13 cellular contexts compared by ENCODE assay signal in the genomic region with DNA sequence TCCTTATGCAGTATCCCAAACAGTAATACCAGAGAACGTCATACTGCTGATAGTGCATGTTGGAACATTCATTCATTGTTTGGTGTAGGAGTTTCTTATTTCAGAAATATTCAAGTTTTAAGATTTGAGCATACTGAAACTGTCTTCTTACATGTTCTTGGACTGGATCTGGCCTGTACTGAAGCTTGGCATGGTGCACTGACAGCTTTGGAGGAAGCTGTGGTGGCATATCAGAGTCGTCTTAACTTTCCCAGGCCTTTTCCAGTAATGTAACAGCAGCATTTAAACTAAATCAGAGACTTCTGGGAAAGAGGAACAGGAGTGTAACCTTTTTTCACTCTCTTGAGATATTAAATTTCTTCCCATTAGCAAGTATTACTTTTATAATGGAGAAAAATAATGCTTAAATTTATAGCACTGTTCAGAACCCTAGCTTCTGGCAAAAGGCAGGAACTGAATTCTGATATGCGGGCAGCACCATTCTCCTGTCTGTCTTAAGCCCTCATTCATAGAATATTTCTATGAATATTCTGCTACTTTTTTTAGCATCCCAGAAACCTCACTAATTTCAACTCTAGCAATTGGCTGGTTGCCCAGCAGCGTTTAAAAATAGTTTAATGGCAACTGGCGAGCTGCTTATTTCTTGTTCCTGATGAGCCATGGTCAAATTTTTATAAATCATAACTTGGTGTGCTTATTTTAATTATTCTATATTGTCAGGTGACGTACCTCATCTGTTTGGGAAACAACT.
DNase-seq lines count a peak whose midpoint lies in the region; ATAC-seq, FAIRE-seq and TF ChIP-seq lines count a peak whose summit lies in the region.
"Had no signal": no experiment of that assay in that cellular context is flagged by ENCODE, and none has a peak within 500 bp of the region (broad histone marks: within the 10 kb centered on the region; RNA-seq: fewer than 3 reads in every experiment).

No MANE protein-coding gene starts in this region.

- DNase-seq in EH (ENCODE audit: low read depth) (peak; percentile 88), foreskin fibroblast (peak; percentile 27 to 64), putamen (ENCODE audit: low spot score) (peak; percentile 17), urothelium cell line (ENCODE audit: low spot score) (no peak)
- DNase-seq: activated CD8-positive, alpha-beta memory T cell treated with anti-CD3 and anti-CD28 coated beads, Interleukin-2, amount 50 U/mL, for 4 hours; kidney; stimulated activated naive CD8-positive, alpha-beta T cell treated with anti-CD3 and anti-CD28 coated beads, Interleukin-15, Interleukin-2, amounts not matched to agents 100 U/mL and 50 U/mL, for 24 hours; SW 1271 had no signal

- ATAC-seq in SK-N-SH treated with all-trans-retinoic acid at 6 μM for 48 hours (peak; percentile 96), HG02759 (IDR thresholded peaks at IDR 0.05; ENCODE audit: unreplicated experiment) (no peak), HG03378 (IDR thresholded peaks at IDR 0.05; ENCODE audit: unreplicated experiment) (no peak), HG02938 (IDR thresholded peaks at IDR 0.05; ENCODE audit: unreplicated experiment) (no peak)
- ATAC-seq: stimulated activated naive CD8-positive, alpha-beta T cell treated with anti-CD3 and anti-CD28 coated beads, Interleukin-15, Interleukin-2, amounts not matched to agents 100 U/mL and 50 U/mL, for 24 hours had no signal

- H3K4me3 ChIP-seq in foreskin fibroblast (ENCODE audit: low read depth in 1 of 2, low read length in 2 of 2), result no peak overlapping the region
- H3K4me3 ChIP-seq: skin epidermis had no signal

- FAIRE-seq in urothelium cell line (lab: Jason Lieb, UNC), result no peak
- FAIRE-seq: kidney had no signal

- TF ChIP-seq CTCF in foreskin fibroblast (IDR thresholded peaks at IDR 0.05; ENCODE audit: low read depth, low read length), result no peak

TF ChIP-seq in SK-N-SH treated with all-trans-retinoic acid at 6 μM for 48 hours, 23 proteins besides CTCF, POLR2A, EP300 and RAD21:
- TF ChIP-seq, protein P1, sequence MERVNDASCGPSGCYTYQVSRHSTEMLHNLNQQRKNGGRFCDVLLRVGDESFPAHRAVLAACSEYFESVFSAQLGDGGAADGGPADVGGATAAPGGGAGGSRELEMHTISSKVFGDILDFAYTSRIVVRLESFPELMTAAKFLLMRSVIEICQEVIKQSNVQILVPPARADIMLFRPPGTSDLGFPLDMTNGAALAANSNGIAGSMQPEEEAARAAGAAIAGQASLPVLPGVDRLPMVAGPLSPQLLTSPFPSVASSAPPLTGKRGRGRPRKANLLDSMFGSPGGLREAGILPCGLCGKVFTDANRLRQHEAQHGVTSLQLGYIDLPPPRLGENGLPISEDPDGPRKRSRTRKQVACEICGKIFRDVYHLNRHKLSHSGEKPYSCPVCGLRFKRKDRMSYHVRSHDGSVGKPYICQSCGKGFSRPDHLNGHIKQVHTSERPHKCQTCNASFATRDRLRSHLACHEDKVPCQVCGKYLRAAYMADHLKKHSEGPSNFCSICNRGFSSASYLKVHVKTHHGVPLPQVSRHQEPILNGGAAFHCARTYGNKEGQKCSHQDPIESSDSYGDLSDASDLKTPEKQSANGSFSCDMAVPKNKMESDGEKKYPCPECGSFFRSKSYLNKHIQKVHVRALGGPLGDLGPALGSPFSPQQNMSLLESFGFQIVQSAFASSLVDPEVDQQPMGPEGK (CRISPR knock-in tag; IDR thresholded peaks at IDR 0.05; ENCODE audit: borderline replicate concordance), result no peak
- TF ChIP-seq CSDC2 (CRISPR knock-in tag; IDR thresholded peaks at IDR 0.05) (no peak), ISL1 (CRISPR knock-in tag; IDR thresholded peaks at IDR 0.05) (peak; percentile 39; the same call in 1 of the 2 replicates)
- TF ChIP-seq, protein P2, sequence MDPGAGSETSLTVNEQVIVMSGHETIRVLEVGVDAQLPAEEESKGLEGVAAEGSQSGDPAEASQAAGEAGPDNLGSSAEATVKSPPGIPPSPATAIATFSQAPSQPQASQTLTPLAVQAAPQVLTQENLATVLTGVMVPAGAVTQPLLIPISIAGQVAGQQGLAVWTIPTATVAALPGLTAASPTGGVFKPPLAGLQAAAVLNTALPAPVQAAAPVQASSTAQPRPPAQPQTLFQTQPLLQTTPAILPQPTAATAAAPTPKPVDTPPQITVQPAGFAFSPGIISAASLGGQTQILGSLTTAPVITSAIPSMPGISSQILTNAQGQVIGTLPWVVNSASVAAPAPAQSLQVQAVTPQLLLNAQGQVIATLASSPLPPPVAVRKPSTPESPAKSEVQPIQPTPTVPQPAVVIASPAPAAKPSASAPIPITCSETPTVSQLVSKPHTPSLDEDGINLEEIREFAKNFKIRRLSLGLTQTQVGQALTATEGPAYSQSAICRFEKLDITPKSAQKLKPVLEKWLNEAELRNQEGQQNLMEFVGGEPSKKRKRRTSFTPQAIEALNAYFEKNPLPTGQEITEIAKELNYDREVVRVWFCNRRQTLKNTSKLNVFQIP (CRISPR knock-in tag; IDR thresholded peaks at IDR 0.05; ENCODE audit: borderline replicate concordance, low read depth), result 0 out of 2 replicates have a peak, but pooled peaks have one; percentile 11
